35 cellular contexts compared by ENCODE assay signal in the genomic region with DNA sequence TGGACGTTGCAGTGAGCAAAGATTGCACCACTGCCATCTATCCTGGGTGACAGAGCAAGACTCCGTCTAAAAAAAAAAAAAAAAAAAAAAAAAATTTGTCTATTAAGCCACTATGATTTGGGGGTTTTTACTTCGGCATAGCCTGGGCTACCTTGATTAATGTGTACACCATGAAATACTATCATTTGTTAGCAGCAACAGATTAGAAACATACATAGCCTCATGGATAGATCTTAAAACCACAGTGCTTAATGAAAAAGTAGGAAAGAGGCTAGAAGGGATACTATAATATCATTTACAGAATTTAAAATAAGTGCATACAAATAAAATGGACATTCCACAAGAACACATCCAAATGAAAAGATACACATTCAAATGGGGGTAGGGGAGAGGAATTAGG.
"Had no signal": no experiment of that assay in that cellular context is flagged by ENCODE, and none has a peak within 500 bp of the region (broad histone marks: within the 10 kb centered on the region; RNA-seq: fewer than 3 reads in every experiment).

No MANE protein-coding gene starts in this region.

- H3K4me3 ChIP-seq: MG63 had no signal

- H3K36me3 ChIP-seq: MG63 had no signal

- DNase-seq: Kasumi-1, MG63, MM.1S, MV-4-11, NCI-H1048, NCI-H1092, NCI-H1092 treated with DMSO at 0.1 percent for 48 hours, NCI-H1105, NCI-H1105 treated with DMSO at 0.1 percent for 48 hours, NCI-H1417, NCI-H1417 treated with DMSO at 0.1 percent for 48 hours, NCI-H1436, NCI-H1436 treated with DMSO at 0.1 percent for 48 hours, NCI-H146, NCI-H1694, NCI-H1694 treated with DMSO at 0.1 percent for 48 hours, NCI-H187, NCI-H187 treated with DMSO at 0.1 percent for 48 hours, NCI-H1930, NCI-H2029, NCI-H2029 treated with DMSO at 0.1 percent for 48 hours, NCI-H2081, NCI-H2081 treated with DMSO at 0.1 percent for 48 hours, NCI-H2107, NCI-H2171, NCI-H2171 treated with DMSO at 0.1 percent for 48 hours, NCI-H2227 treated with DMSO at 0.1 percent for 48 hours, NCI-H226, NCI-H345, NCI-H446, NCI-H446 treated with DMSO at 0.1 percent for 48 hours, NCI-H510A, NCI-H510A treated with DMSO at 0.1 percent for 48 hours, NCI-H524, NCI-H524 treated with DMSO at 0.1 percent for 48 hours had no signal

- H3K27me3 ChIP-seq: MG63 had no signal
